ENCODE assay signal across 8 cellular contexts in genomic region chr11:65415499-65416340, GRCh38. TPM values are rescaled to one million over a fixed set of nuclear protein-coding genes. Genes with fewer than 3 reads are reported as not detected.
DNase-seq lines count a peak whose midpoint lies in the region; ATAC-seq and TF ChIP-seq lines count a peak whose summit lies in the region.

No MANE protein-coding gene starts in this region.

- no peaks in the 10 kb centered on the region for H3K9me2 ChIP-seq in SU-DHL-6 (replicated peaks; ENCODE audit: insufficient read depth, low read length)

- peak overlapping the region; percentile 39 for H2AFZ ChIP-seq in SU-DHL-6 (ENCODE audit: low read depth, low read length, severe bottlenecking)

- H3K27me3 ChIP-seq in SU-DHL-6 (ENCODE audit: low read length): no peaks in the 10 kb centered on the region
- no peaks in the 10 kb centered on the region for H3K27me3 ChIP-seq in rectal smooth muscle tissue (ENCODE audit: control insufficient read depth, insufficient read depth, low read length)

- H3K4me3 ChIP-seq in SU-DHL-6 (ENCODE audit: insufficient read depth, low read length, poor library complexity, severe bottlenecking): no peak overlapping the region
- H3K4me3 ChIP-seq in fibroblast of pulmonary artery (replicated peaks; ENCODE audit: low read depth, low read length): peak overlapping the region; percentile 40
- H3K4me3 ChIP-seq in rectal smooth muscle tissue (ENCODE audit: low read length): peak overlapping the region; percentile 43

- H3K36me3 ChIP-seq in SU-DHL-6 (ENCODE audit: low read length): no peaks in the 10 kb centered on the region
- peaks cover 2% of the 10 kb centered on the region for H3K36me3 ChIP-seq in rectal smooth muscle tissue (ENCODE audit: control insufficient read depth, insufficient read depth, low read length)

- DNase-seq in GM10266 (ENCODE audit: extremely low spot score) (peak; percentile 12), fibroblast of pulmonary artery (ENCODE audit: low read depth) (no peak), amniotic stem cell (lab: John Stamatoyannopoulos, UW) (no peak)

- ATAC-seq in esophagus mucosa (no peak), HG02571 (IDR thresholded peaks at IDR 0.05; ENCODE audit: unreplicated experiment) (no peak), GM19452 (IDR thresholded peaks at IDR 0.05; ENCODE audit: unreplicated experiment) (no peak)

- H3K27ac ChIP-seq in SU-DHL-6 (ENCODE audit: low read depth, low read length): peak overlapping the region; percentile 98
- no peak overlapping the region for H3K27ac ChIP-seq in rectal smooth muscle tissue (ENCODE audit: low read depth, low read length)

- no peak for TF ChIP-seq CTCF in GM10266 (IDR thresholded peaks at IDR 0.05; ENCODE audit: control insufficient read depth, insufficient read depth, low read depth, missing control alignments)
- no peak for TF ChIP-seq CTCF in SU-DHL-6 (IDR thresholded peaks at IDR 0.05; ENCODE audit: insufficient read depth, low read length, poor library complexity, severe bottlenecking)
- no peak for TF ChIP-seq CTCF in fibroblast of pulmonary artery (IDR thresholded peaks at IDR 0.05; ENCODE audit: low read length, missing control alignments)

- H3K79me2 ChIP-seq in SU-DHL-6 (ENCODE audit: insufficient read depth, low read length): no peaks in the 10 kb centered on the region; the same call in 1 of the 2 replicates

- no peaks in the 10 kb centered on the region for H3K9me3 ChIP-seq in SU-DHL-6 (ENCODE audit: insufficient read depth, low read length)

- peaks cover 36% of the 10 kb centered on the region for H3F3A ChIP-seq in SU-DHL-6 (ENCODE audit: insufficient read depth)

- no peaks in the 10 kb centered on the region for H4K20me1 ChIP-seq in SU-DHL-6 (ENCODE audit: low read depth, low read length)

- H3K9ac ChIP-seq in SU-DHL-6 (ENCODE audit: low read length): peak overlapping the region; percentile 99
- no peak overlapping the region for H3K9ac ChIP-seq in rectal smooth muscle tissue (ENCODE audit: low read length)

- H3K4me1 ChIP-seq in rectal smooth muscle tissue (ENCODE audit: control insufficient read depth, insufficient read depth, low read length): peaks cover 46% of the 10 kb centered on the region

- peak overlapping the region; percentile 98 for H3K4me2 ChIP-seq in SU-DHL-6 (ENCODE audit: low read depth, low read length, poor library complexity, severe bottlenecking)

RNA-seq across cellular contexts. Expression of gene NEAT1, which starts 6.9 kb away (rescaled TPM):
- total RNA-seq in esophagus mucosa: 389 TPM

RNA-seq across cellular contexts. Expression of gene FRMD8, which starts 29.3 kb away (rescaled TPM):
- total RNA-seq in esophagus mucosa: 37.1 TPM

RNA-seq across cellular contexts. Expression of gene SLC25A45, which starts 33.3 kb away (rescaled TPM):
- total RNA-seq in esophagus mucosa: 3.4 TPM
